ENCODE assay signal across 14 cellular contexts in genomic region chr22:24995649-24996180, GRCh38. TPM values are rescaled to one million over a fixed set of nuclear protein-coding genes. Genes with fewer than 3 reads are reported as not detected.
A peak's percentile ranks its signal among the peaks of the same experiment; 100 is the strongest.
DNase-seq lines count a peak whose midpoint lies in the region; TF ChIP-seq lines count a peak whose summit lies in the region.
"Had no signal": no experiment of that assay in that cellular context is flagged by ENCODE, and none has a peak within 500 bp of the region (broad histone marks: within the 10 kb centered on the region; RNA-seq: fewer than 3 reads in every experiment).

No MANE protein-coding gene starts in this region.

- H3K4me2 ChIP-seq in skeletal muscle satellite cell (ENCODE audit: low read length), result peak overlapping the region; percentile 14

- H3K36me3 ChIP-seq in esophagus (ENCODE audit: control insufficient read depth in 2 of 2, insufficient read depth in 2 of 2, low read length in 1 of 2) (no peaks in the 10 kb centered on the region), skeletal muscle satellite cell (ENCODE audit: insufficient read depth, low read length) (no peaks in the 10 kb centered on the region)

- peak overlapping the region; percentile 38 to 82 for H3K27ac ChIP-seq in esophagus (ENCODE audit: low read depth in 2 of 2, low read length in 1 of 2)

- H3K9me3 Mint-ChIP-seq in T-helper 2 cell treated with Interferon-gamma antibody and Interleukin-4, amounts not matched to agents 5 μg/mL and 100 μg/mL, for 36 hours, result no peaks in the 10 kb centered on the region
- H3K9me3 Mint-ChIP-seq: activated naive CD8-positive, alpha-beta T cell treated with anti-CD3 and anti-CD28 coated beads, Interleukin-2, amount 50 U/mL, for 24 hours had no signal

- H3K4me1 ChIP-seq in esophagus (ENCODE audit: control insufficient read depth in 2 of 2, insufficient read depth in 2 of 2, low read length in 1 of 2), result peaks cover 0 to 27% of the 10 kb centered on the region in 2 donors
- H3K4me1 ChIP-seq in skeletal muscle satellite cell (ENCODE audit: control insufficient read depth, insufficient read depth, low read length), result peaks cover 45% of the 10 kb centered on the region

- 85 to 89% methylated on average over 2 of the region's 2 CpGs for WGBS in esophagus, 2 donors

- no peaks in the 10 kb centered on the region for H3K27me3 ChIP-seq in esophagus (ENCODE audit: control insufficient read depth in 1 of 2, insufficient read depth in 2 of 2, low read length in 2 of 2)
- no peaks in the 10 kb centered on the region for H3K27me3 ChIP-seq in skeletal muscle satellite cell (ENCODE audit: control insufficient read depth, insufficient read depth, low read length)

- no peak for DNase-seq in T-helper 2 cell treated with Interferon-gamma antibody and Interleukin-4, amounts not matched to agents 5 μg/mL and 100 μg/mL, for 36 hours (ENCODE audit: low spot score)
- DNase-seq in T-helper 2 cell (no peak), NCI-H524 (lab: John Stamatoyannopoulos, UW) (peak; percentile 65 to 75), globus pallidus (ENCODE audit: low spot score) (no peak), foreskin fibroblast (no peak), HPDE6-E6E7 (ENCODE audit: extremely low spot score) (no peak)
- DNase-seq: activated naive CD8-positive, alpha-beta T cell treated with anti-CD3 and anti-CD28 coated beads, Interleukin-2, amount 50 U/mL, for 24 hours; erythroblast; hippocampal formation; SHP77 treated with DMSO at 0.1 percent for 48 hours; small intestine had no signal

- H3K27me3 Mint-ChIP-seq in T-helper 2 cell treated with Interferon-gamma antibody and Interleukin-4, amounts not matched to agents 5 μg/mL and 100 μg/mL, for 36 hours (ENCODE audit: low read depth), result peaks cover 3% of the 10 kb centered on the region

- no peak overlapping the region for H3K9ac ChIP-seq in skeletal muscle satellite cell (ENCODE audit: low read depth, low read length)

- no peak overlapping the region for H3K4me3 ChIP-seq in esophagus (ENCODE audit: low read depth in 1 of 2, low read length in 2 of 2)
- no peak overlapping the region for H3K4me3 ChIP-seq in skeletal muscle satellite cell (ENCODE audit: low read length)
- H3K4me3 ChIP-seq in foreskin fibroblast (ENCODE audit: low read depth in 1 of 2, low read length in 2 of 2), result no peak overlapping the region

- H3K4me1 Mint-ChIP-seq in T-helper 2 cell treated with Interferon-gamma antibody and Interleukin-4, amounts not matched to agents 5 μg/mL and 100 μg/mL, for 36 hours (ENCODE audit: low read depth), result peaks cover 48% of the 10 kb centered on the region

- no peak overlapping the region for H3K4me3 Mint-ChIP-seq in T-helper 2 cell treated with Interferon-gamma antibody and Interleukin-4, amounts not matched to agents 5 μg/mL and 100 μg/mL, for 36 hours
- H3K4me3 Mint-ChIP-seq: activated naive CD8-positive, alpha-beta T cell treated with anti-CD3 and anti-CD28 coated beads, Interleukin-2, amount 50 U/mL, for 24 hours had no signal

- no peak for TF ChIP-seq CTCF in foreskin fibroblast (IDR thresholded peaks at IDR 0.05; ENCODE audit: low read depth, low read length)

- H3K9me3 ChIP-seq in esophagus (ENCODE audit: control insufficient read depth in 2 of 2, insufficient read depth in 1 of 2, low read depth in 1 of 2, low read length in 1 of 2) (no peaks in the 10 kb centered on the region), skeletal muscle satellite cell (replicated peaks; ENCODE audit: low read length) (no peaks in the 10 kb centered on the region)

- peak overlapping the region; percentile 26 for H3K27ac Mint-ChIP-seq in T-helper 2 cell treated with Interferon-gamma antibody and Interleukin-4, amounts not matched to agents 5 μg/mL and 100 μg/mL, for 36 hours
- H3K27ac Mint-ChIP-seq: activated naive CD8-positive, alpha-beta T cell treated with anti-CD3 and anti-CD28 coated beads, Interleukin-2, amount 50 U/mL, for 24 hours had no signal

- no peaks in the 10 kb centered on the region for H3K36me3 Mint-ChIP-seq in T-helper 2 cell treated with Interferon-gamma antibody and Interleukin-4, amounts not matched to agents 5 μg/mL and 100 μg/mL, for 36 hours (ENCODE audit: low read depth)

RNA-seq across cellular contexts. Expression of gene KIAA1671, which starts 43.2 kb away (rescaled TPM):
- 10 to 100 TPM; 14.2 to 17.7 TPM for polyA plus RNA-seq in esophagus
- total RNA-seq in skeletal muscle satellite cell (2012; rRNA removed), result 4.2 and 4.3 TPM in 2 replicates

RNA-seq across cellular contexts. Expression of gene LHFPL7, which starts 49.2 kb away (rescaled TPM):
- not detected for polyA plus RNA-seq in esophagus
- not detected in 2 replicates for total RNA-seq in skeletal muscle satellite cell (2012; rRNA removed)
- total RNA-seq: HT-29 had no signal
- polyA plus RNA-seq: small intestine had no signal

Comparison
In these comparisons a context has a peak if more than half of its experiments do, and no peak if none do; other contexts are left out.
1. DNase-seq: peak in NCI-H524 (2 of 2); none in T-helper 2 cell treated with Interferon-gamma antibody and Interleukin-4, amounts not matched to agents 5 μg/mL and 100 μg/mL, for 36 hours (single experiment), T-helper 2 cell (0 of 5), globus pallidus (single experiment), foreskin fibroblast (0 of 2) and HPDE6-E6E7 (single experiment).